In genomic region chr12:106074706-106075392, GRCh38 we compare ENCODE assay signal across 14 cellular contexts.
DNase-seq lines count a peak whose midpoint lies in the region; ATAC-seq, FAIRE-seq and TF ChIP-seq lines count a peak whose summit lies in the region.
"Had no signal": no experiment of that assay in that cellular context is flagged by ENCODE, and none has a peak within 500 bp of the region (broad histone marks: within the 10 kb centered on the region; RNA-seq: fewer than 3 reads in every experiment).

No MANE protein-coding gene starts in this region.

- H3K9me3 ChIP-seq in H9 (ENCODE audit: control insufficient read depth, low read depth, low read length) (no peaks in the 10 kb centered on the region), astrocyte (ENCODE audit: insufficient read depth, low read depth, low read length) (no peaks in the 10 kb centered on the region), right cardiac atrium (ENCODE audit: control insufficient read depth, low read length) (no peaks in the 10 kb centered on the region)

- H3K79me1 ChIP-seq in H9 (ENCODE audit: insufficient read depth, low read depth, low read length, poor library complexity, severe bottlenecking), result no peaks in the 10 kb centered on the region

- peaks cover 31% of the 10 kb centered on the region for H3K36me3 ChIP-seq in astrocyte (ENCODE audit: insufficient read depth, low read length)

- no peak overlapping the region for H3K27ac ChIP-seq in H9 (ENCODE audit: insufficient read length, low read depth, low read length)
- H3K27ac ChIP-seq in astrocyte (ENCODE audit: low read depth, low read length), result peak overlapping the region; percentile 29
- peak overlapping the region; percentile 70 for H3K27ac ChIP-seq in right cardiac atrium (ENCODE audit: low read length)

- H3K36me3 Mint-ChIP-seq in H9 (ENCODE audit: insufficient read depth in 1 of 3, low read depth in 3 of 3), result peaks cover under 1 to 20% (median 10%) of the 10 kb centered on the region in 3 experiments; a peak in 6 of 7 replicates
- H3K36me3 Mint-ChIP-seq in astrocyte (ENCODE audit: low read depth, unreplicated experiment), result peaks cover 46% of the 10 kb centered on the region
- no peaks in the 10 kb centered on the region for H3K36me3 Mint-ChIP-seq in T-cell
- H3K36me3 Mint-ChIP-seq: activated naive CD8-positive, alpha-beta T cell treated with anti-CD3 and anti-CD28 coated beads, Interleukin-2, amount 10 ng/mL, durations not matched to agents 7 days and 5 days had no signal

- CTCF ChIA-PET in T-cell (lab: Charles Lee), result no interaction called here

- no peak overlapping the region for H3K4me3 Mint-ChIP-seq in H9
- H3K4me3 Mint-ChIP-seq in astrocyte (ENCODE audit: unreplicated experiment), result peak overlapping the region; percentile 69
- H3K4me3 Mint-ChIP-seq in T-cell, result no peak overlapping the region
- H3K4me3 Mint-ChIP-seq: activated naive CD8-positive, alpha-beta T cell treated with anti-CD3 and anti-CD28 coated beads, Interleukin-2, amount 10 ng/mL, durations not matched to agents 7 days and 5 days; T-helper 17 cell had no signal

- no peak overlapping the region for H2AK5ac ChIP-seq in H9 (ENCODE audit: insufficient read length, low read length)

- no peaks in the 10 kb centered on the region for H3K23me2 ChIP-seq in H9 (ENCODE audit: insufficient read length, low read depth, low read length, poor library complexity, severe bottlenecking)

- H2AFZ ChIP-seq in H9 (ENCODE audit: low read length) (no peak overlapping the region), astrocyte (ENCODE audit: low read depth, low read length) (no peak overlapping the region)

- H3K4ac ChIP-seq in H9 (ENCODE audit: low read depth, low read length), result no peak overlapping the region

- TF ChIP-seq CTCF in H9 (conservative IDR thresholded peaks at IDR 0.05) (no peak), astrocyte (IDR thresholded peaks at IDR 0.05; ENCODE audit: insufficient read depth, low read depth, low read length) (no peak)

- H3K9me3 Mint-ChIP-seq in H9, result no peaks in the 10 kb centered on the region
- no peaks in the 10 kb centered on the region for H3K9me3 Mint-ChIP-seq in astrocyte (ENCODE audit: unreplicated experiment)
- H3K9me3 Mint-ChIP-seq in T-cell, result no peaks in the 10 kb centered on the region
- H3K9me3 Mint-ChIP-seq: activated naive CD8-positive, alpha-beta T cell treated with anti-CD3 and anti-CD28 coated beads, Interleukin-2, amount 10 ng/mL, durations not matched to agents 7 days and 5 days had no signal

- H2BK120ac ChIP-seq in H9 (ENCODE audit: low read depth, low read length, poor library complexity, severe bottlenecking), result no peak overlapping the region

- H4K91ac ChIP-seq in H9 (ENCODE audit: insufficient read length, low read depth, low read length), result no peak overlapping the region

- DNase-seq in H9 (no peak), astrocyte (ENCODE audit: low read depth) (peak; percentile 90), right cardiac atrium (no peak), renal cortical epithelial cell (ENCODE audit: low read depth) (peak; percentile 78), T-cell (no peak)
- no peak for DNase-seq in stimulated activated CD4-positive, alpha-beta T cell treated with anti-CD3 and anti-CD28 coated beads, Interleukin-4, amount 100 ng/mL, for 4 hours
- DNase-seq: activated naive CD8-positive, alpha-beta T cell treated with anti-CD3 and anti-CD28 coated beads, Interleukin-2, amount 10 ng/mL, durations not matched to agents 7 days and 5 days; erythroblast; MM.1S; T-helper 17 cell had no signal

- H3K9ac ChIP-seq in H9 (ENCODE audit: extremely low read depth, insufficient read length, low read length), result no peak overlapping the region
- peak overlapping the region; percentile 31 for H3K9ac ChIP-seq in astrocyte (ENCODE audit: low read length)

- no peak overlapping the region for H3K4me3 ChIP-seq in astrocyte (ENCODE audit: insufficient read depth, low read depth, low read length)
- no peak overlapping the region for H3K4me3 ChIP-seq in right cardiac atrium (ENCODE audit: low read length)

- no peak overlapping the region for H3K4me2 ChIP-seq in H9 (ENCODE audit: insufficient read depth, insufficient read length, low read length)
- H3K4me2 ChIP-seq in astrocyte (ENCODE audit: low read length), result peak overlapping the region; percentile 50

- H2BK12ac ChIP-seq in H9 (ENCODE audit: insufficient read length, low read depth, low read length), result no peak overlapping the region

- no peak overlapping the region for H3K18ac ChIP-seq in H9 (ENCODE audit: insufficient read length, low read depth, low read length)

- H3K14ac ChIP-seq in H9 (ENCODE audit: insufficient read depth, low read length), result no peak overlapping the region

- no peak overlapping the region for H3K23ac ChIP-seq in H9 (ENCODE audit: insufficient read length, low read depth, low read length)

- peak overlapping the region in 2 of 3 experiments; percentile 58 to 84; a peak in 3 of 7 replicates for H3K27ac Mint-ChIP-seq in H9
- H3K27ac Mint-ChIP-seq in astrocyte (ENCODE audit: unreplicated experiment), result peak overlapping the region; percentile 79
- no peak overlapping the region for H3K27ac Mint-ChIP-seq in T-cell
- H3K27ac Mint-ChIP-seq: activated naive CD8-positive, alpha-beta T cell treated with anti-CD3 and anti-CD28 coated beads, Interleukin-2, amount 10 ng/mL, durations not matched to agents 7 days and 5 days; T-helper 17 cell had no signal

- no peak overlapping the region for H4K8ac ChIP-seq in H9 (replicated peaks; ENCODE audit: insufficient read length, low read depth, low read length)

- H3K56ac ChIP-seq in H9 (ENCODE audit: insufficient read length, low read depth, low read length), result no peak overlapping the region

- no CpG with 5 or more reads among the region's 11 CpGs for WGBS in H9 (ENCODE audit: extremely low coverage, insufficient read length, low lambda C conversion rate)
- 40% methylated on average over 11 of the region's 11 CpGs for WGBS in right cardiac atrium

- intact Hi-C loops in right cardiac atrium (cut with DNase I), result no loop called here

- H3K27me3 ChIP-seq in H9 (ENCODE audit: insufficient read depth, low read length), result no peaks in the 10 kb centered on the region
- H3K27me3 ChIP-seq in astrocyte (ENCODE audit: insufficient read depth, low read length), result no peaks in the 10 kb centered on the region
- H3K27me3 ChIP-seq in right cardiac atrium (ENCODE audit: control insufficient read depth, insufficient read depth), result no peaks in the 10 kb centered on the region

- no peak overlapping the region for H2BK5ac ChIP-seq in H9 (ENCODE audit: insufficient read length, low read length)

- FAIRE-seq in astrocyte (lab: Jason Lieb, UNC), result no peak
- FAIRE-seq: GM19239 had no signal

- H3K79me2 ChIP-seq in H9 (ENCODE audit: insufficient read depth, low read length) (no peaks in the 10 kb centered on the region), astrocyte (ENCODE audit: insufficient read depth, low read length) (peaks cover 24% of the 10 kb centered on the region)

- no peak overlapping the region for H4K5ac ChIP-seq in H9 (ENCODE audit: insufficient read length, low read depth, low read length)

- no peak overlapping the region for H2BK20ac ChIP-seq in H9 (ENCODE audit: low read depth, low read length, poor library complexity, severe bottlenecking)

- H3K27me3 Mint-ChIP-seq in H9 (ENCODE audit: low read depth) (no peaks in the 10 kb centered on the region), astrocyte (ENCODE audit: low read depth, unreplicated experiment) (no peaks in the 10 kb centered on the region), T-cell (peaks cover 13 to 29% of the 10 kb centered on the region in 2 donors)

- no peak overlapping the region for H3T11ph ChIP-seq in H9 (ENCODE audit: low read length)

- ATAC-seq in right cardiac atrium (peak; percentile 35 to 37), GM18870 (IDR thresholded peaks at IDR 0.05; ENCODE audit: unreplicated experiment) (no peak), T-cell (replicated peaks in 1 of 4) (no peak), GM19324 (IDR thresholded peaks at IDR 0.05; ENCODE audit: low FRiP score, unreplicated experiment) (no peak)
- ATAC-seq: HCT116, T-helper 17 cell had no signal

- H4K20me1 ChIP-seq in H9 (ENCODE audit: control insufficient read depth, insufficient read depth, insufficient read length) (no peaks in the 10 kb centered on the region), astrocyte (ENCODE audit: insufficient read depth, low read length) (no peaks in the 10 kb centered on the region)

- H3K4me1 ChIP-seq in H9 (ENCODE audit: insufficient read depth, low read length) (peaks cover 2% of the 10 kb centered on the region; the same call in 1 of the 2 replicates), astrocyte (ENCODE audit: insufficient read depth, low read length) (peaks cover 37% of the 10 kb centered on the region), right cardiac atrium (ENCODE audit: control insufficient read depth, insufficient read depth, low read length) (peaks cover 26% of the 10 kb centered on the region)

- H2BK15ac ChIP-seq in H9 (ENCODE audit: low read depth, low read length), result no peak overlapping the region

- H3K4me1 Mint-ChIP-seq in H9, result peaks cover 9 to 12% of the 10 kb centered on the region in 2 experiments
- H3K4me1 Mint-ChIP-seq in astrocyte (ENCODE audit: low read depth, unreplicated experiment), result peaks cover 60% of the 10 kb centered on the region
- H3K4me1 Mint-ChIP-seq in T-cell, result no peaks in the 10 kb centered on the region
- H3K4me1 Mint-ChIP-seq: activated naive CD8-positive, alpha-beta T cell treated with anti-CD3 and anti-CD28 coated beads, Interleukin-2, amount 10 ng/mL, durations not matched to agents 7 days and 5 days; T-helper 17 cell had no signal

- POLR2A ChIA-PET in T-cell (lab: Charles Lee), result no interaction called here

Comparison
In these comparisons a context has a peak if more than half of its experiments do, and no peak if none do; other contexts are left out.
1. DNase-seq: peak in astrocyte (single experiment) and renal cortical epithelial cell (single experiment); none in H9 (single experiment), right cardiac atrium (0 of 3), stimulated activated CD4-positive, alpha-beta T cell treated with anti-CD3 and anti-CD28 coated beads, Interleukin-4, amount 100 ng/mL, for 4 hours (0 of 2) and T-cell (0 of 34).
2. H3K27ac Mint-ChIP-seq: peak in H9 (2 of 3) and astrocyte (single experiment); none in T-cell (0 of 2).
3. ATAC-seq: peak in right cardiac atrium (2 of 2); none in GM18870 (single experiment), T-cell (0 of 4) and GM19324 (single experiment).